In the genomic region with DNA sequence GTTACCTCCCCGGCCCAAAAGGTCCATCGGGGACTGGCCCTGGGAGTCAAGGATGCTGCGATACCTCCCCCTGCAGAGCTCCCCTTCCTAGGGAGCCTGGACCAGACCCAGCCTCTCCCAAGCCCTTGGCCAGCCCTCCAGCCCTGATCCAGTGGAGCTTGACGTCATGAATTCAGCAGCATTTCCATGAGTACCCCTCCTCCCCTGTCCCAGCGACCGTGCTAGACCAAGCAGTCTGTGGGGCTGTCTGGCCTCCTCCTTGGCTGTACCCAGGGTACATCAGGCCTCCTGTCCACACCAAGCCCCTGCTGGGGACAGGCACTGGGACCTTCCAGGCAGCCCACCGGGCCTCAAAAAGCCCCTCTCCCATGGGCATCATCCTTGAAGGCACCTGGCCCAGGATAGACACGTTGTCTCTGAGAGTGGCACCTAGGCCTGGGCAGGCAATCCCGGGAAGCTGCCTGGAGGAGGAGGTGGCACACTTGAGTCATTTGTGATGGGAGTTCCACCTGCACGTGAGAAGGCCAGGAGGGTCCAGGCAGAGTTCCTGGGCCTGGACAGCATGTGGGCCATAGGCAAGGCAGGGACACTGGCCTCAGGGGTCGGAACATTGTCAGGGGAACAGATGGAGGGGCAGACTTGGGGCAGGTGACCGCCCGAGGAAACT, we compare ENCODE assay signal across 2 cellular contexts.
TF ChIP-seq lines count a peak whose summit lies in the region.

No MANE protein-coding gene starts in this region.

TF ChIP-seq in H1, 55 proteins besides CTCF, POLR2A, EP300 and RAD21:
- TF ChIP-seq CHD1 (IDR thresholded peaks at IDR 0.05; ENCODE audit: low read depth, low read length) = no peak
- TF ChIP-seq SRF (IDR thresholded peaks at IDR 0.05; ENCODE audit: low read depth, low read length) = no peak
- TF ChIP-seq ASH2L (IDR thresholded peaks at IDR 0.05; ENCODE audit: low read length) = no peak
- no peak for TF ChIP-seq SP2 (IDR thresholded peaks at IDR 0.05; ENCODE audit: low read length)
- TF ChIP-seq TCF12 (IDR thresholded peaks at IDR 0.05; ENCODE audit: low read depth, low read length) = no peak
- TF ChIP-seq SP4 (IDR thresholded peaks at IDR 0.05; ENCODE audit: low read length) = no peak
- TF ChIP-seq, protein P1, sequence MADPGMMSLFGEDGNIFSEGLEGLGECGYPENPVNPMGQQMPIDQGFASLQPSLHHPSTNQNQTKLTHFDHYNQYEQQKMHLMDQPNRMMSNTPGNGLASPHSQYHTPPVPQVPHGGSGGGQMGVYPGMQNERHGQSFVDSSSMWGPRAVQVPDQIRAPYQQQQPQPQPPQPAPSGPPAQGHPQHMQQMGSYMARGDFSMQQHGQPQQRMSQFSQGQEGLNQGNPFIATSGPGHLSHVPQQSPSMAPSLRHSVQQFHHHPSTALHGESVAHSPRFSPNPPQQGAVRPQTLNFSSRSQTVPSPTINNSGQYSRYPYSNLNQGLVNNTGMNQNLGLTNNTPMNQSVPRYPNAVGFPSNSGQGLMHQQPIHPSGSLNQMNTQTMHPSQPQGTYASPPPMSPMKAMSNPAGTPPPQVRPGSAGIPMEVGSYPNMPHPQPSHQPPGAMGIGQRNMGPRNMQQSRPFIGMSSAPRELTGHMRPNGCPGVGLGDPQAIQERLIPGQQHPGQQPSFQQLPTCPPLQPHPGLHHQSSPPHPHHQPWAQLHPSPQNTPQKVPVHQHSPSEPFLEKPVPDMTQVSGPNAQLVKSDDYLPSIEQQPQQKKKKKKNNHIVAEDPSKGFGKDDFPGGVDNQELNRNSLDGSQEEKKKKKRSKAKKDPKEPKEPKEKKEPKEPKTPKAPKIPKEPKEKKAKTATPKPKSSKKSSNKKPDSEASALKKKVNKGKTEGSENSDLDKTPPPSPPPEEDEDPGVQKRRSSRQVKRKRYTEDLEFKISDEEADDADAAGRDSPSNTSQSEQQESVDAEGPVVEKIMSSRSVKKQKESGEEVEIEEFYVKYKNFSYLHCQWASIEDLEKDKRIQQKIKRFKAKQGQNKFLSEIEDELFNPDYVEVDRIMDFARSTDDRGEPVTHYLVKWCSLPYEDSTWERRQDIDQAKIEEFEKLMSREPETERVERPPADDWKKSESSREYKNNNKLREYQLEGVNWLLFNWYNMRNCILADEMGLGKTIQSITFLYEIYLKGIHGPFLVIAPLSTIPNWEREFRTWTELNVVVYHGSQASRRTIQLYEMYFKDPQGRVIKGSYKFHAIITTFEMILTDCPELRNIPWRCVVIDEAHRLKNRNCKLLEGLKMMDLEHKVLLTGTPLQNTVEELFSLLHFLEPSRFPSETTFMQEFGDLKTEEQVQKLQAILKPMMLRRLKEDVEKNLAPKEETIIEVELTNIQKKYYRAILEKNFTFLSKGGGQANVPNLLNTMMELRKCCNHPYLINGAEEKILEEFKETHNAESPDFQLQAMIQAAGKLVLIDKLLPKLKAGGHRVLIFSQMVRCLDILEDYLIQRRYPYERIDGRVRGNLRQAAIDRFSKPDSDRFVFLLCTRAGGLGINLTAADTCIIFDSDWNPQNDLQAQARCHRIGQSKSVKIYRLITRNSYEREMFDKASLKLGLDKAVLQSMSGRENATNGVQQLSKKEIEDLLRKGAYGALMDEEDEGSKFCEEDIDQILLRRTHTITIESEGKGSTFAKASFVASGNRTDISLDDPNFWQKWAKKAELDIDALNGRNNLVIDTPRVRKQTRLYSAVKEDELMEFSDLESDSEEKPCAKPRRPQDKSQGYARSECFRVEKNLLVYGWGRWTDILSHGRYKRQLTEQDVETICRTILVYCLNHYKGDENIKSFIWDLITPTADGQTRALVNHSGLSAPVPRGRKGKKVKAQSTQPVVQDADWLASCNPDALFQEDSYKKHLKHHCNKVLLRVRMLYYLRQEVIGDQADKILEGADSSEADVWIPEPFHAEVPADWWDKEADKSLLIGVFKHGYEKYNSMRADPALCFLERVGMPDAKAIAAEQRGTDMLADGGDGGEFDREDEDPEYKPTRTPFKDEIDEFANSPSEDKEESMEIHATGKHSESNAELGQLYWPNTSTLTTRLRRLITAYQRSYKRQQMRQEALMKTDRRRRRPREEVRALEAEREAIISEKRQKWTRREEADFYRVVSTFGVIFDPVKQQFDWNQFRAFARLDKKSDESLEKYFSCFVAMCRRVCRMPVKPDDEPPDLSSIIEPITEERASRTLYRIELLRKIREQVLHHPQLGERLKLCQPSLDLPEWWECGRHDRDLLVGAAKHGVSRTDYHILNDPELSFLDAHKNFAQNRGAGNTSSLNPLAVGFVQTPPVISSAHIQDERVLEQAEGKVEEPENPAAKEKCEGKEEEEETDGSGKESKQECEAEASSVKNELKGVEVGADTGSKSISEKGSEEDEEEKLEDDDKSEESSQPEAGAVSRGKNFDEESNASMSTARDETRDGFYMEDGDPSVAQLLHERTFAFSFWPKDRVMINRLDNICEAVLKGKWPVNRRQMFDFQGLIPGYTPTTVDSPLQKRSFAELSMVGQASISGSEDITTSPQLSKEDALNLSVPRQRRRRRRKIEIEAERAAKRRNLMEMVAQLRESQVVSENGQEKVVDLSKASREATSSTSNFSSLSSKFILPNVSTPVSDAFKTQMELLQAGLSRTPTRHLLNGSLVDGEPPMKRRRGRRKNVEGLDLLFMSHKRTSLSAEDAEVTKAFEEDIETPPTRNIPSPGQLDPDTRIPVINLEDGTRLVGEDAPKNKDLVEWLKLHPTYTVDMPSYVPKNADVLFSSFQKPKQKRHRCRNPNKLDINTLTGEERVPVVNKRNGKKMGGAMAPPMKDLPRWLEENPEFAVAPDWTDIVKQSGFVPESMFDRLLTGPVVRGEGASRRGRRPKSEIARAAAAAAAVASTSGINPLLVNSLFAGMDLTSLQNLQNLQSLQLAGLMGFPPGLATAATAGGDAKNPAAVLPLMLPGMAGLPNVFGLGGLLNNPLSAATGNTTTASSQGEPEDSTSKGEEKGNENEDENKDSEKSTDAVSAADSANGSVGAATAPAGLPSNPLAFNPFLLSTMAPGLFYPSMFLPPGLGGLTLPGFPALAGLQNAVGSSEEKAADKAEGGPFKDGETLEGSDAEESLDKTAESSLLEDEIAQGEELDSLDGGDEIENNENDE (IDR thresholded peaks at IDR 0.05; ENCODE audit: insufficient replicate concordance, low read length) = no peak
- TF ChIP-seq PHF8 (conservative IDR thresholded peaks at IDR 0.05; ENCODE audit: low read depth, low read length) = no peak
- TF ChIP-seq FOSL1 (IDR thresholded peaks at IDR 0.05; ENCODE audit: insufficient read depth, low read depth, low read length) = no peak
- TF ChIP-seq TEAD4 (IDR thresholded peaks at IDR 0.05; ENCODE audit: low read depth, low read length) = no peak
- TF ChIP-seq NRF1 (IDR thresholded peaks at IDR 0.05; ENCODE audit: low read depth, low read length) = no peak

TF ChIP-seq in HepG2, 621 proteins besides CTCF, POLR2A, EP300 and RAD21:
- TF ChIP-seq ZNF234 (CRISPR knock-in tag; conservative IDR thresholded peaks at IDR 0.05) (no peak), CREB1 (IDR thresholded peaks at IDR 0.05) (peak; percentile 21; the same call in 1 of the 2 replicates), CREB1 (CRISPR knock-in tag; IDR thresholded peaks at IDR 0.05) (no peak)
